1 cellular context compared by ENCODE assay signal in the genomic region with DNA sequence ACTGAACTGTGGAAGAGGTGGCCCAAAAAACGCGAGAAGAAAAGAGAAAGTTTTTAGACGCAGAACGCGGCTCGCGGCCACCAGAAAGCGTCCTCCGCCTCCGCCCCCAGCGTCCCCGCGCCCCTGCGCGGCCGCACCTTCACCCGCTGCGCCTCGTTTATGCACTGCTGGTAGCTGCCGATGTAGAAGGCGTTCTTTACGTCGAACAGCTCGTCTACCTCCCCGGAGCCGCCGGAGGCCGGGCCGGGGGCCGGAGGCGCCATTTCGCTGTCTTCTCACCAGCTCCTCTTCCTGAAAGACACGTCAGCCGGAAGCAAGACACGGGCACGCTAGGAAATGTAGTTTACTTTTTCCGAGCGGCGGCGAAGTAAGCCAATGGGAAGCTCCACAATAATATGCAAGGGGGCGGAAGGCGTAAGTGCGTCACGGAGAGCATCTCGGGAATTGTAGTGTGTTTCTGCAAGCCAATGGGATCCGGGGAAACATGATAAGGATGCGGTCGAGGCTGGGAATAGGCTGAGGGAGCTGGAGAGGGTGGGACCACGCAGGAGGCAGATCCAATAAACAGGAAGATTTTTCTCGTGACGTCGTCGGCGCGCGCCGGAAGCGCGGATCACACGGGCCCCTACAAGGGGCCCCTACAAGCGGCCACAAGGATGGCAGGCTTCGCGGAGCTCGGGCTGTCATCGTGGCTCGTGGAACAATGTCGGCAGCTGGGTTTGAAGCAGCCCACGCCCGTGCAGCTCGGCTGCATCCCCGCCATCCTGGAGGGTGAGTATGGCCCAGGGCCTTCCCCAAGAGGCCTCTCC.
TF ChIP-seq lines count a peak whose summit lies in the region.

Gene COPE (minus strand): TSS at position 302 of the 809 bp plus-strand sequence. CDS start 39 bp downstream, at position 263.
Gene DDX49 (plus strand): TSS at position 630 of the 809 bp plus-strand sequence. CDS start 27 bp downstream, at position 657.

TF ChIP-seq in HepG2, 621 proteins besides CTCF, POLR2A, EP300 and RAD21 (continued from another document and continues in another):
- TF ChIP-seq REST (IDR thresholded peaks at IDR 0.05; ENCODE audit: borderline replicate concordance in 1 of 2, low read depth in 1 of 2, low read length in 2 of 2) (no peak), ARID2 (CRISPR knock-in tag; IDR thresholded peaks at IDR 0.05; ENCODE audit: borderline replicate concordance) (no peak), HHEX (CRISPR knock-in tag; IDR thresholded peaks at IDR 0.05) (no peak), DMTF1 (CRISPR knock-in tag; IDR thresholded peaks at IDR 0.05) (no peak), SMAD3 (CRISPR knock-in tag; IDR thresholded peaks at IDR 0.05) (no peak; the same call in 1 of the 2 replicates), ZNF496 (CRISPR knock-in tag; IDR thresholded peaks at IDR 0.05; ENCODE audit: insufficient replicate concordance) (no peak), ZNF337 (CRISPR knock-in tag; IDR thresholded peaks at IDR 0.05; ENCODE audit: borderline replicate concordance, low read depth) (no peak), MEF2D (CRISPR knock-in tag; IDR thresholded peaks at IDR 0.05) (no peak), ZNF552 (CRISPR knock-in tag; IDR thresholded peaks at IDR 0.05; ENCODE audit: borderline replicate concordance) (no peak), TARDBP (CRISPR knock-in tag; IDR thresholded peaks at IDR 0.05) (no peak), RCOR2 (CRISPR knock-in tag; IDR thresholded peaks at IDR 0.05) (no peak), GZF1 (CRISPR knock-in tag; IDR thresholded peaks at IDR 0.05) (no peak), ZNF234 (CRISPR knock-in tag; conservative IDR thresholded peaks at IDR 0.05) (no peak), HNF4G (IDR thresholded peaks at IDR 0.05; ENCODE audit: borderline replicate concordance, low read depth, low read length) (no peak), HNF4G (CRISPR knock-in tag; IDR thresholded peaks at IDR 0.05; ENCODE audit: borderline replicate concordance, low read depth) (no peak), KLF15 (CRISPR knock-in tag; IDR thresholded peaks at IDR 0.05; ENCODE audit: borderline replicate concordance) (no peak), RNF2 (conservative IDR thresholded peaks at IDR 0.05; ENCODE audit: low read depth) (0 out of 2 replicates have a peak, but pooled peaks have one; percentile 32), ZNF317 (CRISPR knock-in tag; IDR thresholded peaks at IDR 0.05) (no peak), STAT6 (CRISPR knock-in tag; IDR thresholded peaks at IDR 0.05; ENCODE audit: borderline replicate concordance) (no peak), IRX3 (CRISPR knock-in tag; IDR thresholded peaks at IDR 0.05; ENCODE audit: borderline replicate concordance, low read depth) (no peak), ZNF598 (CRISPR knock-in tag; IDR thresholded peaks at IDR 0.05; ENCODE audit: borderline replicate concordance) (no peak; the same call in 1 of the 2 replicates), ASH2L (IDR thresholded peaks at IDR 0.05; ENCODE audit: insufficient read length, low read depth, low read length) (peak; percentile 60), SP5 (CRISPR knock-in tag; IDR thresholded peaks at IDR 0.05; ENCODE audit: borderline replicate concordance, low read depth) (no peak), ZNF652 (CRISPR knock-in tag; IDR thresholded peaks at IDR 0.05; ENCODE audit: borderline replicate concordance, low read depth) (no peak), ARID4A (CRISPR knock-in tag; IDR thresholded peaks at IDR 0.05; ENCODE audit: borderline replicate concordance) (peak; percentile 95), ADNP (CRISPR knock-in tag; IDR thresholded peaks at IDR 0.05) (no peak), ZNF34 (CRISPR knock-in tag; IDR thresholded peaks at IDR 0.05; ENCODE audit: borderline replicate concordance) (no peak), MXI1 (IDR thresholded peaks at IDR 0.05; ENCODE audit: borderline replicate concordance, low read depth, low read length) (peak; percentile 97; the same call in 2 of the 3 replicates), ZBTB43 (CRISPR knock-in tag; conservative IDR thresholded peaks at IDR 0.05) (no peak)
- TF ChIP-seq, protein P1, sequence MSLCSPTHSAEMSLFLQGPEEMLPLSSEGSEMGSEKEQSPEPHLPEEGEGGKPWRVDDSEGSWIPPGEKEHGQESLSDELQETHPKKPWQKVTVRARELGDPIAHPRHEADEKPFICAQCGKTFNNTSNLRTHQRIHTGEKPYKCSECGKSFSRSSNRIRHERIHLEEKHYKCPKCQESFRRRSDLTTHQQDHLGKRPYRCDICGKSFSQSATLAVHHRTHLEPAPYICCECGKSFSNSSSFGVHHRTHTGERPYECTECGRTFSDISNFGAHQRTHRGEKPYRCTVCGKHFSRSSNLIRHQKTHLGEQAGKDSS (CRISPR knock-in tag; IDR thresholded peaks at IDR 0.05; ENCODE audit: borderline replicate concordance, low read depth), result no peak
- TF ChIP-seq, protein P2, sequence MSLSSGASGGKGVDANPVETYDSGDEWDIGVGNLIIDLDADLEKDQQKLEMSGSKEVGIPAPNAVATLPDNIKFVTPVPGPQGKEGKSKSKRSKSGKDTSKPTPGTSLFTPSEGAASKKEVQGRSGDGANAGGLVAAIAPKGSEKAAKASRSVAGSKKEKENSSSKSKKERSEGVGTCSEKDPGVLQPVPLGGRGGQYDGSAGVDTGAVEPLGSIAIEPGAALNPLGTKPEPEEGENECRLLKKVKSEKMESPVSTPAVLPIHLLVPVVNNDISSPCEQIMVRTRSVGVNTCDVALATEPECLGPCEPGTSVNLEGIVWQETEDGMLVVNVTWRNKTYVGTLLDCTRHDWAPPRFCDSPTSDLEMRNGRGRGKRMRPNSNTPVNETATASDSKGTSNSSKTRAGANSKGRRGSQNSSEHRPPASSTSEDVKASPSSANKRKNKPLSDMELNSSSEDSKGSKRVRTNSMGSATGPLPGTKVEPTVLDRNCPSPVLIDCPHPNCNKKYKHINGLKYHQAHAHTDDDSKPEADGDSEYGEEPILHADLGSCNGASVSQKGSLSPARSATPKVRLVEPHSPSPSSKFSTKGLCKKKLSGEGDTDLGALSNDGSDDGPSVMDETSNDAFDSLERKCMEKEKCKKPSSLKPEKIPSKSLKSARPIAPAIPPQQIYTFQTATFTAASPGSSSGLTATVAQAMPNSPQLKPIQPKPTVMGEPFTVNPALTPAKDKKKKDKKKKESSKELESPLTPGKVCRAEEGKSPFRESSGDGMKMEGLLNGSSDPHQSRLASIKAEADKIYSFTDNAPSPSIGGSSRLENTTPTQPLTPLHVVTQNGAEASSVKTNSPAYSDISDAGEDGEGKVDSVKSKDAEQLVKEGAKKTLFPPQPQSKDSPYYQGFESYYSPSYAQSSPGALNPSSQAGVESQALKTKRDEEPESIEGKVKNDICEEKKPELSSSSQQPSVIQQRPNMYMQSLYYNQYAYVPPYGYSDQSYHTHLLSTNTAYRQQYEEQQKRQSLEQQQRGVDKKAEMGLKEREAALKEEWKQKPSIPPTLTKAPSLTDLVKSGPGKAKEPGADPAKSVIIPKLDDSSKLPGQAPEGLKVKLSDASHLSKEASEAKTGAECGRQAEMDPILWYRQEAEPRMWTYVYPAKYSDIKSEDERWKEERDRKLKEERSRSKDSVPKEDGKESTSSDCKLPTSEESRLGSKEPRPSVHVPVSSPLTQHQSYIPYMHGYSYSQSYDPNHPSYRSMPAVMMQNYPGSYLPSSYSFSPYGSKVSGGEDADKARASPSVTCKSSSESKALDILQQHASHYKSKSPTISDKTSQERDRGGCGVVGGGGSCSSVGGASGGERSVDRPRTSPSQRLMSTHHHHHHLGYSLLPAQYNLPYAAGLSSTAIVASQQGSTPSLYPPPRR (CRISPR knock-in tag; IDR thresholded peaks at IDR 0.05; ENCODE audit: borderline replicate concordance), result no peak
